Comparison of ENCODE assay signal across 8 cellular contexts in genomic region chr16:84732332-84732673, GRCh38. TPM values are rescaled to one million over a fixed set of nuclear protein-coding genes. Genes with fewer than 3 reads are reported as not detected.
DNase-seq lines count a peak whose midpoint lies in the region; ATAC-seq, FAIRE-seq and TF ChIP-seq lines count a peak whose summit lies in the region.
"Not testable (repeated sequence)": the region's sequence is repeated elsewhere in the genome, so short reads cannot be mapped to it uniquely, and the experiment has no call there.

No MANE protein-coding gene starts in this region.

- peak overlapping the region; percentile 89 for H2BK5ac ChIP-seq in trophoblast cell (ENCODE audit: low read depth, low read length, poor library complexity)

- H4K8ac ChIP-seq in trophoblast cell (ENCODE audit: low read depth, low read length) = peak overlapping the region; percentile 85

- H3K36me3 Mint-ChIP-seq in CD14-positive monocyte = peaks cover 18 to 40% of the 10 kb centered on the region in 2 donors

- H3K18ac ChIP-seq in trophoblast cell (ENCODE audit: low read length) = peak overlapping the region; percentile 97

- POLR2A ChIA-PET in Panc1 (lab: Charles Lee) = interaction anchor here (0.6 kb wide), 1 partner anchor 406 kb away, joined by 7 read pairs; no protein-coding TSS in a partner anchor
- POLR2A ChIA-PET in GM12878 (lab: Charles Lee) = interaction anchor here (0.7 kb wide), 1 partner anchor 124 kb away, joined by 4 read pairs; no protein-coding TSS in a partner anchor
- POLR2A ChIA-PET in endothelial cell of umbilical vein (lab: Charles Lee) = not testable (repeated sequence)

- in situ Hi-C loops in Panc1 (cut with HindIII; ENCODE audit: low pct_unique_long_range_greater_than_20kb, low sequenced_read_pairs); GM12878 (cut with MboI): not testable (repeated sequence)
- in situ Hi-C loops in transverse colon (cut with MboI; ENCODE audit: low pct_ligation_motif_present in 1 of 4, low pct_unique_long_range_greater_than_20kb in 1 of 4, low sequenced_read_pairs in 3 of 4) = loop anchor here in 1 of 4 donors (25.0 kb wide), 1 partner anchor 220 kb away; the partner anchor contains the start of gene MEAK7

- peak overlapping the region; percentile 95 for H4K91ac ChIP-seq in trophoblast cell (ENCODE audit: low read depth, low read length)

- H2AK5ac ChIP-seq in trophoblast cell (ENCODE audit: low read length) = peak overlapping the region; percentile 79

- FAIRE-seq in GM12878 (lab: Jason Lieb, UNC); endothelial cell of umbilical vein (lab: Jason Lieb, UNC): not testable (repeated sequence)

- peak overlapping the region in 5 of 7 donors; percentile 14 to 76 (median 56) for H3K27ac Mint-ChIP-seq in CD14-positive monocyte

- H3K9me3 ChIP-seq in HUES48 (ENCODE audit: control insufficient read depth, insufficient read depth, low read length); Panc1 (ENCODE audit: control insufficient read depth, insufficient read depth, low read depth, low read length); GM12878 (replicated peaks; ENCODE audit: control insufficient read depth, insufficient read depth, low read length); endothelial cell of umbilical vein (replicated peaks; ENCODE audit: control insufficient read depth, insufficient read depth, low read length); liver (ENCODE audit: control insufficient read depth in 4 of 4, low read length in 3 of 4); trophoblast cell (ENCODE audit: insufficient read depth, low read depth, low read length); transverse colon: not testable (repeated sequence)

- peak overlapping the region; percentile 23; the same call in 1 of the 2 replicates for H3K9ac ChIP-seq in HUES48 (ENCODE audit: low read depth, low read length)
- H3K9ac ChIP-seq in GM12878 (ENCODE audit: control insufficient read depth, insufficient read depth, low read length); endothelial cell of umbilical vein (replicated peaks; ENCODE audit: extremely low read depth, insufficient read depth, low read length); liver (ENCODE audit: low read depth in 1 of 2, low read length in 2 of 2); trophoblast cell (ENCODE audit: low read length): not testable (repeated sequence)

- H3K79me2 ChIP-seq in GM12878 (ENCODE audit: control insufficient read depth, insufficient read depth, low read length) (peaks cover 86% of the 10 kb centered on the region), endothelial cell of umbilical vein (ENCODE audit: control insufficient read depth, insufficient read depth, low read length) (peaks cover 84% of the 10 kb centered on the region)
- H3K79me2 ChIP-seq in trophoblast cell (ENCODE audit: control insufficient read depth, insufficient read depth, low read length, poor library complexity) = not testable (repeated sequence)

- CTCF ChIA-PET in Panc1 (lab: Charles Lee); endothelial cell of umbilical vein (lab: Charles Lee): not testable (repeated sequence)
- CTCF ChIA-PET in GM12878 (lab: Yijun Ruan, JAX) = interaction anchor here (0.6 to 5.3 kb wide), 4 partner anchors 111 to 239 kb away, joined by 3 to 33 read pairs (median 10); no protein-coding TSS in a partner anchor

- not testable (repeated sequence) for H3K27me3 ChIP-seq in HUES48 (ENCODE audit: control insufficient read depth, insufficient read depth, low read length); Panc1 (ENCODE audit: control insufficient read depth, insufficient read depth, low read length); GM12878 (replicated peaks in 1 of 2; ENCODE audit: control insufficient read depth in 2 of 2, insufficient read depth in 2 of 2, low read length in 1 of 2); endothelial cell of umbilical vein (ENCODE audit: control insufficient read depth in 2 of 2, insufficient read depth in 2 of 2, low read length in 2 of 2); liver (ENCODE audit: control insufficient read depth in 4 of 4, insufficient read depth in 4 of 4, low read length in 3 of 4); trophoblast cell (ENCODE audit: insufficient read depth, low read length); transverse colon

- not testable (repeated sequence) for ATAC-seq in Panc1, GM12878

- not testable (repeated sequence) for H3K9me1 ChIP-seq in endothelial cell of umbilical vein (replicated peaks; ENCODE audit: control insufficient read depth, extremely low read depth, insufficient read depth, low read length)

- TF ChIP-seq RAD21 in GM12878 (IDR thresholded peaks at IDR 0.05; ENCODE audit: insufficient read depth, low read depth, low read length); liver (IDR thresholded peaks at IDR 0.05): not testable (repeated sequence)

- WGBS in GM12878 (ENCODE audit: insufficient coverage, insufficient replicate concordance, low lambda C conversion rate, missing lambda C conversion rate) = 98% methylated on average over 13 of the region's 13 CpGs
- 95% methylated on average over 13 of the region's 13 CpGs for WGBS in liver
- WGBS in trophoblast cell (ENCODE audit: extremely low coverage, insufficient coverage, insufficient read length) = no CpG with 5 or more reads among the region's 13 CpGs
- WGBS in transverse colon (ENCODE audit: low coverage in 1 of 2), 2 donors = 91 to 94% methylated on average over 6 to 13 of the region's 13 CpGs

- dilution Hi-C loops in endothelial cell of umbilical vein (cut with MboI; ENCODE audit: extremely low pct_ligation_motif_present, low sequenced_read_pairs) = not testable (repeated sequence)

- TF ChIP-seq EP300 in GM12878 (IDR thresholded peaks at IDR 0.05; ENCODE audit: borderline replicate concordance in 1 of 2, control insufficient read depth in 1 of 2, low read depth in 2 of 2, low read length in 2 of 2); transverse colon (IDR thresholded peaks at IDR 0.05; ENCODE audit: low read depth): not testable (repeated sequence)

- H3K4me1 ChIP-seq in HUES48 (ENCODE audit: control insufficient read depth, insufficient read depth, low read length) (peaks cover 79% of the 10 kb centered on the region), Panc1 (ENCODE audit: control insufficient read depth, insufficient read depth, low read length) (peaks cover 79% of the 10 kb centered on the region), GM12878 (ENCODE audit: control insufficient read depth, insufficient read depth, low read length) (peaks cover 23% of the 10 kb centered on the region), endothelial cell of umbilical vein (ENCODE audit: control insufficient read depth, extremely low read depth, insufficient read depth, low read length) (peaks cover 52% of the 10 kb centered on the region), liver (ENCODE audit: control insufficient read depth in 4 of 4, insufficient read depth in 4 of 4, low read length in 3 of 4) (peaks cover 11 to 42% (median 33%) of the 10 kb centered on the region in 4 donors), transverse colon (peaks cover 11 to 82% (median 48%) of the 10 kb centered on the region in 4 donors)
- H3K4me1 ChIP-seq in trophoblast cell (ENCODE audit: control insufficient read depth in 1 of 2, insufficient read depth in 2 of 2, low read length in 2 of 2) = not testable (repeated sequence)

- H2AFZ ChIP-seq in GM12878 (ENCODE audit: control insufficient read depth, low read depth, low read length); endothelial cell of umbilical vein (ENCODE audit: low read depth, low read length); trophoblast cell (ENCODE audit: insufficient read depth, low read length, poor library complexity): not testable (repeated sequence)

- H3K79me1 ChIP-seq in trophoblast cell (ENCODE audit: low read length) = not testable (repeated sequence)

- H3K4me3 ChIP-seq in HUES48 (ENCODE audit: low read depth, low read length); GM12878; endothelial cell of umbilical vein (replicated peaks in 1 of 3; ENCODE audit: insufficient read depth in 1 of 3, low read depth in 1 of 3, low read length in 3 of 3); liver (ENCODE audit: low read depth in 1 of 3, low read length in 3 of 3); trophoblast cell (ENCODE audit: low read depth, low read length); transverse colon: not testable (repeated sequence)
- H3K4me3 ChIP-seq in Panc1 (ENCODE audit: low read depth in 2 of 2, low read length in 2 of 2) = peak overlapping the region in 1 of 2 experiments; percentile 47; a peak in 2 of 4 replicates

- not testable (repeated sequence) for H3K9me3 Mint-ChIP-seq in CD14-positive monocyte

- peak overlapping the region; percentile 44 for H3K4me2 ChIP-seq in GM12878 (ENCODE audit: control insufficient read depth, insufficient read depth)
- H3K4me2 ChIP-seq in endothelial cell of umbilical vein (ENCODE audit: insufficient read depth, low read length); trophoblast cell (ENCODE audit: low read length): not testable (repeated sequence)

- peak overlapping the region; percentile 87 for H3K14ac ChIP-seq in trophoblast cell (ENCODE audit: low read length)

- peak overlapping the region; percentile 54 for H4K12ac ChIP-seq in trophoblast cell (ENCODE audit: low read depth, low read length)

- not testable (repeated sequence) for TF ChIP-seq POLR2A in GM12878 (IDR thresholded peaks at IDR 0.05; ENCODE audit: low read depth, low read length); endothelial cell of umbilical vein (IDR thresholded peaks at IDR 0.05; ENCODE audit: low read depth, low read length); transverse colon (IDR thresholded peaks at IDR 0.05)

- peaks cover 16% of the 10 kb centered on the region; the same call in 1 of the 2 replicates for H3K36me3 ChIP-seq in HUES48 (ENCODE audit: control insufficient read depth, insufficient read depth, low read length)
- not testable (repeated sequence) for H3K36me3 ChIP-seq in Panc1 (ENCODE audit: control insufficient read depth, insufficient read depth, low read length); endothelial cell of umbilical vein (ENCODE audit: control insufficient read depth in 2 of 2, extremely low read depth in 1 of 2, insufficient read depth in 2 of 2, low read length in 2 of 2); liver (ENCODE audit: control insufficient read depth in 4 of 4, insufficient read depth in 3 of 4, low read depth in 1 of 4, low read length in 3 of 4); trophoblast cell (ENCODE audit: control insufficient read depth in 1 of 2, insufficient read depth in 2 of 2, low read length in 2 of 2); transverse colon
- peaks cover 3 to 16% of the 10 kb centered on the region in 2 experiments for H3K36me3 ChIP-seq in GM12878 (ENCODE audit: control insufficient read depth in 2 of 2, insufficient read depth in 2 of 2, low read length in 1 of 2)

- peak overlapping the region; percentile 99 for H3K4ac ChIP-seq in trophoblast cell (ENCODE audit: low read depth, low read length)

- BruUV-seq in Panc1 (replicated peaks; lab: Mats Ljungman, UMichigan); GM12878 (replicated peaks; lab: Mats Ljungman, UMichigan); endothelial cell of umbilical vein (replicated peaks; lab: Mats Ljungman, UMichigan): not testable (repeated sequence)

- not testable (repeated sequence) for TF ChIP-seq CTCF in CD14-positive monocyte (IDR thresholded peaks at IDR 0.05); Panc1 (IDR thresholded peaks at IDR 0.05); GM12878 (IDR thresholded peaks at IDR 0.05 in 2 of 3, conservative IDR thresholded peaks at IDR 0.05 in 1 of 3; ENCODE audit: control insufficient read depth in 2 of 3, extremely low read depth in 1 of 3, insufficient read depth in 1 of 3, low read depth in 3 of 3, low read length in 3 of 3); endothelial cell of umbilical vein (IDR thresholded peaks at IDR 0.05; ENCODE audit: extremely low read depth in 1 of 2, insufficient read depth in 1 of 2, low read depth in 1 of 2, low read length in 2 of 2); liver (IDR thresholded peaks at IDR 0.05; ENCODE audit: low read depth, low read length, missing input control); transverse colon (IDR thresholded peaks at IDR 0.05)

- not testable (repeated sequence) for H3K27me3 Mint-ChIP-seq in CD14-positive monocyte (ENCODE audit: low read depth in 3 of 3)

- not testable (repeated sequence) for H4K20me1 ChIP-seq in GM12878 (ENCODE audit: control insufficient read depth, insufficient read depth); endothelial cell of umbilical vein (replicated peaks; ENCODE audit: control insufficient read depth, extremely low read depth, insufficient read depth, low read length)

- not testable (repeated sequence) for H3K4me3 Mint-ChIP-seq in CD14-positive monocyte

- SMC1A ChIA-PET in GM12878 (lab: Charles Lee; ENCODE audit: uncharacterized antibody, unreplicated experiment) = interaction anchor here (0.9 to 12.2 kb wide), 8 partner anchors 7 to 239 kb away, joined by 3 to 129 read pairs (median 4); no protein-coding TSS in a partner anchor

- not testable (repeated sequence) for H3K23ac ChIP-seq in trophoblast cell (ENCODE audit: low read length)

- H2BK120ac ChIP-seq in trophoblast cell (ENCODE audit: insufficient read depth, low read length, poor library complexity) = peak overlapping the region; percentile 97

- H2BK12ac ChIP-seq in trophoblast cell (ENCODE audit: low read length) = peak overlapping the region; percentile 91

- H3K27ac ChIP-seq in HUES48 (ENCODE audit: low read depth, low read length) (peak overlapping the region; percentile 75), Panc1 (ENCODE audit: low read length) (peak overlapping the region; percentile 98), GM12878 (ENCODE audit: control insufficient read depth, insufficient read depth) (peak overlapping the region; percentile 53; the same call in 1 of the 2 replicates), endothelial cell of umbilical vein (ENCODE audit: insufficient read depth, low read depth, low read length) (peak overlapping the region; percentile 61), liver (ENCODE audit: low read depth in 1 of 2, low read length in 2 of 2) (peak overlapping the region; percentile 43 to 55), trophoblast cell (ENCODE audit: low read depth, low read length) (peak overlapping the region; percentile 49), transverse colon (peak overlapping the region in 3 of 4 donors; percentile 44 to 81 (median 48))

- DNase-seq in CD14-positive monocyte (ENCODE audit: low spot score); Panc1 (ENCODE audit: low read depth, low spot score); GM12878 (ENCODE audit: low read depth, low spot score); endothelial cell of umbilical vein (ENCODE audit: low read depth, low spot score); trophoblast cell; transverse colon: not testable (repeated sequence)

- RAD21 ChIA-PET in GM12878 (lab: Charles Lee; ENCODE audit: unreplicated experiment) = not testable (repeated sequence)

- intact Hi-C loops in CD14-positive monocyte (cut with micrococcal nuclease); Panc1 (cut with micrococcal nuclease; ENCODE audit: unreplicated experiment); GM12878 (cut with micrococcal nuclease; ENCODE audit: unreplicated experiment); endothelial cell of umbilical vein (cut with micrococcal nuclease); transverse colon (cut with DNase I; ENCODE audit: low total_unique reads): not testable (repeated sequence)

- H3K4me1 Mint-ChIP-seq in CD14-positive monocyte = peaks cover 46% of the 10 kb centered on the region

RNA-seq across cellular contexts. Expression of gene USP10, which starts 32.5 kb away (rescaled TPM):
- polyA plus RNA-seq in CD14-positive monocyte (100 to 1,000 TPM in 1 of 2 donors, 10 to 100 TPM in 1; 90.9 to 115 TPM), GM12878 (2011; rRNA removed) (74.7 and 125 TPM in 2 replicates), GM12878 (2014; fragmentation: Illumina TruSeq; extraction: Trizol) (133 and 198 TPM in 2 replicates), GM12878 (2014; fragmentation: Nextera tagmentation; extraction: Ambion mirVana) (10 to 100 TPM; 46.1 to 47.7 TPM), GM12878 (2014; rRNA removed) (87.5 and 87.9 TPM in 2 replicates), GM12878 (2016; fragmentation: Nextera tagmentation; extraction: Ambion mirVana) (100 to 1,000 TPM; 143 to 160 TPM), endothelial cell of umbilical vein (84.0 and 92.5 TPM in 2 replicates), liver (10 to 100 TPM; 28.2 to 46.1 TPM)
- total RNA-seq in Panc1 (2021; ENCODE audit: unreplicated experiment) (77.4 TPM), GM12878 (2014; rRNA removed) (70.7 and 77.3 TPM in 2 replicates), GM12878 (2014; rRNA removed; fragmentation: Illumina TruSeq; extraction: Trizol) (80.8 and 85.2 TPM in 2 replicates), GM12878 (2021) (119 and 122 TPM in 2 replicates), endothelial cell of umbilical vein (97.4 and 115 TPM in 2 replicates), liver (10 to 100 TPM; 40.8 to 43.3 TPM), transverse colon (10 to 100 TPM; 23.6 to 56.8 (median 45.4) TPM)
- 61.8 TPM for polyA plus RNA-seq in Panc1 (2012; ENCODE audit: insufficient read length)
- 199 and 215 TPM in 2 replicates for total RNA-seq in GM12878 (2013; cell fraction: nucleolus; rRNA removed)
- polyA plus RNA-seq in GM12878 (2011; ENCODE audit: low read depth) = 47.5 TPM
- polyA plus RNA-seq in GM12878 (2011; cell fraction: cytosol; rRNA removed) = 121 and 122 TPM in 2 replicates
- polyA plus RNA-seq in GM12878 (2011; cell fraction: nucleus; rRNA removed) = 109 and 126 TPM in 2 replicates
- 67.1 and 71.5 TPM in 2 replicates for polyA plus RNA-seq in GM12878 (2012)
- polyA minus RNA-seq in GM12878 (2011; rRNA and poly(A)+ RNA removed) = 227 and 233 TPM in 2 replicates
- 47.4 and 71.6 TPM in 2 replicates for polyA minus RNA-seq in GM12878 (2011; cell fraction: cytosol; rRNA and poly(A)+ RNA removed)
- polyA minus RNA-seq in GM12878 (2011; cell fraction: nucleus; rRNA and poly(A)+ RNA removed) = 39.7 and 77.1 TPM in 2 replicates
- 59.6 and 70.6 TPM in 2 replicates for polyA plus RNA-seq in endothelial cell of umbilical vein (2011; cell fraction: cytosol; rRNA removed)
- polyA plus RNA-seq in endothelial cell of umbilical vein (2011; cell fraction: nucleus; rRNA removed) = 98.5 and 113 TPM in 2 replicates
- 73.0 and 104 TPM in 2 replicates for polyA plus RNA-seq in endothelial cell of umbilical vein (2012)
- polyA minus RNA-seq in endothelial cell of umbilical vein = 201 and 251 TPM in 2 replicates
- 75.2 TPM for polyA minus RNA-seq in endothelial cell of umbilical vein (2011; cell fraction: cytosol; rRNA and poly(A)+ RNA removed)
- 80.8 and 98.1 TPM in 2 replicates for polyA minus RNA-seq in endothelial cell of umbilical vein (2011; cell fraction: nucleus; rRNA and poly(A)+ RNA removed)
- 86.2 and 87.9 TPM in 2 replicates for polyA plus RNA-seq in trophoblast cell (2013)

Comparison
In these comparisons a context has a peak if more than half of its experiments do, and no peak if none do; other contexts are left out.
1. H3K27ac ChIP-seq: peak in every context shown above with its lines; median percentile 98 in Panc1; 75 in HUES48; 61 in endothelial cell of umbilical vein; 53 in GM12878; 49 in liver; 49 in trophoblast cell; 48 in transverse colon.